ENCODE assay signal across 30 cellular contexts in the genomic region with DNA sequence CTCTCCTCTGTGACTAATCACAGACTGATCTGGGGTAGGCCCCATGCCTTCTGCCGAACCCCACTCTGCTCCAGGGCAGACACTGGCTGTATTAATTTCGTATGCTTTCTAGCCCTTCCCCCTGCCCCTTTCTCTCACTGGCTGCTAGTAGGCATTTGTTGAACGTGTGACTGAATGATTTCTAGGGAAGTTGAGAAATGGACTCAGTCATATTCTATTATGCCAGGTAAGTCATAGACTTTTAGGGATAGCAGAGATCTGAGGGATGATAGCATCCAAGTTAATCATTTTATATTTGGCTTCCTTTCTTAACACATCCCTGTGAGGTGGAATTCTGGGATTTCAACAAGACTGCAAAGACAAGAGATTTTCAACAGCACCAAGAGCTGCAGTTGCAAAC.
"Had no signal": no experiment of that assay in that cellular context is flagged by ENCODE, and none has a peak within 500 bp of the region (broad histone marks: within the 10 kb centered on the region; RNA-seq: fewer than 3 reads in every experiment).

No MANE protein-coding gene starts in this region.

- H3K27ac Mint-ChIP-seq: activated CD4-positive, alpha-beta T cell treated with anti-CD3 and anti-CD28 coated beads, Interleukin-2, amount 10 ng/mL, durations not matched to agents 24 days and 14 days; activated CD8-positive, alpha-beta memory T cell treated with anti-CD3 and anti-CD28 coated beads, Interleukin-2, amount 10 ng/mL, durations not matched to agents 7 days and 5 days; activated CD8-positive, alpha-beta T cell treated with anti-CD3 and anti-CD28 coated beads for 36 hours; activated naive CD4-positive, alpha-beta T cell treated with anti-CD3 and anti-CD28 coated beads, Interleukin-2, amount 50 U/mL, for 24 hours; memory B cell; naive thymus-derived CD4-positive, alpha-beta T cell; stimulated activated effector memory CD8-positive, alpha-beta T cell treated with anti-CD3 and anti-CD28 coated beads, Interleukin-12 subunit alpha, Interleukin-12 subunit beta, amount 100 ng/mL, for 72 hours; T-cell; T-helper 2 cell treated with Interferon-gamma antibody and Interleukin-4, amounts not matched to agents 5 μg/mL and 100 μg/mL, for 36 hours had no signal

- H3K9me3 ChIP-seq: body of pancreas, ovary, psoas muscle, right atrium auricular region, stomach, suprapubic skin, tibial nerve had no signal

- H3K4me3 Mint-ChIP-seq: activated CD4-positive, alpha-beta T cell treated with anti-CD3 and anti-CD28 coated beads, Interleukin-2, amount 10 ng/mL, durations not matched to agents 24 days and 14 days; activated CD8-positive, alpha-beta memory T cell treated with anti-CD3 and anti-CD28 coated beads, Interleukin-2, amount 10 ng/mL, durations not matched to agents 7 days and 5 days; activated CD8-positive, alpha-beta T cell treated with anti-CD3 and anti-CD28 coated beads for 36 hours; activated naive CD4-positive, alpha-beta T cell treated with anti-CD3 and anti-CD28 coated beads, Interleukin-2, amount 50 U/mL, for 24 hours; memory B cell; naive thymus-derived CD4-positive, alpha-beta T cell; stimulated activated effector memory CD8-positive, alpha-beta T cell treated with anti-CD3 and anti-CD28 coated beads, Interleukin-12 subunit alpha, Interleukin-12 subunit beta, amount 100 ng/mL, for 72 hours; T-cell; T-helper 2 cell treated with Interferon-gamma antibody and Interleukin-4, amounts not matched to agents 5 μg/mL and 100 μg/mL, for 36 hours had no signal

- H3K36me3 Mint-ChIP-seq: activated CD8-positive, alpha-beta memory T cell treated with anti-CD3 and anti-CD28 coated beads, Interleukin-2, amount 10 ng/mL, durations not matched to agents 7 days and 5 days; activated naive CD4-positive, alpha-beta T cell treated with anti-CD3 and anti-CD28 coated beads, Interleukin-2, amount 50 U/mL, for 24 hours; memory B cell; naive thymus-derived CD4-positive, alpha-beta T cell; stimulated activated effector memory CD8-positive, alpha-beta T cell treated with anti-CD3 and anti-CD28 coated beads, Interleukin-12 subunit alpha, Interleukin-12 subunit beta, amount 100 ng/mL, for 72 hours; T-cell had no signal

- ATAC-seq: activated CD4-positive, CD25-positive, alpha-beta regulatory T cell treated with anti-CD3 and anti-CD28 coated beads, Interleukin-2, amount 50 U/mL, for 24 hours; activated CD8-positive, alpha-beta memory T cell treated with anti-CD3 and anti-CD28 coated beads, Interleukin-2, amount 10 ng/mL, durations not matched to agents 7 days and 5 days; activated CD8-positive, alpha-beta T cell treated with anti-CD3 and anti-CD28 coated beads for 36 hours; body of pancreas; esophagus mucosa; naive thymus-derived CD4-positive, alpha-beta T cell; psoas muscle; stimulated activated effector memory CD8-positive, alpha-beta T cell treated with anti-CD3 and anti-CD28 coated beads, Interleukin-12 subunit alpha, Interleukin-12 subunit beta, amount 100 ng/mL, for 72 hours; T-cell had no signal

- DNase-seq: activated CD4-positive, alpha-beta T cell treated with anti-CD3 and anti-CD28 coated beads, Interleukin-2, amount 10 ng/mL, durations not matched to agents 24 days and 14 days; activated CD8-positive, alpha-beta memory T cell treated with anti-CD3 and anti-CD28 coated beads, Interleukin-2, amount 10 ng/mL, durations not matched to agents 7 days and 5 days; activated CD8-positive, alpha-beta T cell treated with anti-CD3 and anti-CD28 coated beads for 36 hours; activated gamma-delta T cell; activated T-cell treated with anti-CD3 and anti-CD28 coated beads for 4 hours; anterior cingulate cortex; body of pancreas; dermis blood vessel endothelial cell; effector CD8-positive, alpha-beta T cell; foreskin melanocyte; glutamatergic neuron; hippocampal formation; naive thymus-derived CD4-positive, alpha-beta T cell; ovary; psoas muscle; stimulated activated CD4-positive, alpha-beta T cell treated with anti-CD3 and anti-CD28 coated beads, Interleukin-1b, Interleukin-23, amount 100 ng/mL, for 48 hours; stomach; T-cell had no signal

- H3K9me3 Mint-ChIP-seq: activated CD4-positive, alpha-beta T cell treated with anti-CD3 and anti-CD28 coated beads, Interleukin-2, amount 10 ng/mL, durations not matched to agents 24 days and 14 days; activated CD8-positive, alpha-beta T cell treated with anti-CD3 and anti-CD28 coated beads for 36 hours; activated naive CD4-positive, alpha-beta T cell treated with anti-CD3 and anti-CD28 coated beads, Interleukin-2, amount 50 U/mL, for 24 hours had no signal

- H3K27ac ChIP-seq: cardiac muscle cell, ovary, psoas muscle, right atrium auricular region, SK-N-MC, stomach, suprapubic skin, VCaP had no signal

- H3K4me1 ChIP-seq: body of pancreas, psoas muscle, right atrium auricular region, stomach, suprapubic skin had no signal

- H3K27me3 Mint-ChIP-seq: activated CD8-positive, alpha-beta memory T cell treated with anti-CD3 and anti-CD28 coated beads, Interleukin-2, amount 10 ng/mL, durations not matched to agents 7 days and 5 days; activated CD8-positive, alpha-beta T cell treated with anti-CD3 and anti-CD28 coated beads for 36 hours; activated naive CD4-positive, alpha-beta T cell treated with anti-CD3 and anti-CD28 coated beads, Interleukin-2, amount 50 U/mL, for 24 hours; memory B cell; T-cell had no signal

- H3K4me3 ChIP-seq: body of pancreas, cardiac muscle cell, ovary, psoas muscle, right atrium auricular region, SK-N-MC, stomach, suprapubic skin, tibial nerve had no signal

- H3K4me1 Mint-ChIP-seq: activated CD4-positive, alpha-beta T cell treated with anti-CD3 and anti-CD28 coated beads, Interleukin-2, amount 10 ng/mL, durations not matched to agents 24 days and 14 days; activated CD8-positive, alpha-beta memory T cell treated with anti-CD3 and anti-CD28 coated beads, Interleukin-2, amount 10 ng/mL, durations not matched to agents 7 days and 5 days; activated naive CD4-positive, alpha-beta T cell treated with anti-CD3 and anti-CD28 coated beads, Interleukin-2, amount 50 U/mL, for 24 hours; memory B cell; stimulated activated effector memory CD8-positive, alpha-beta T cell treated with anti-CD3 and anti-CD28 coated beads, Interleukin-12 subunit alpha, Interleukin-12 subunit beta, amount 100 ng/mL, for 72 hours; T-cell had no signal

- H3K36me3 ChIP-seq: cardiac muscle cell, ovary, right atrium auricular region, stomach, suprapubic skin, tibial nerve had no signal

- H3K27me3 ChIP-seq: body of pancreas, cardiac muscle cell, ovary, right atrium auricular region, stomach, suprapubic skin, tibial nerve had no signal
